9 cellular contexts compared by ENCODE assay signal in the genomic region with DNA sequence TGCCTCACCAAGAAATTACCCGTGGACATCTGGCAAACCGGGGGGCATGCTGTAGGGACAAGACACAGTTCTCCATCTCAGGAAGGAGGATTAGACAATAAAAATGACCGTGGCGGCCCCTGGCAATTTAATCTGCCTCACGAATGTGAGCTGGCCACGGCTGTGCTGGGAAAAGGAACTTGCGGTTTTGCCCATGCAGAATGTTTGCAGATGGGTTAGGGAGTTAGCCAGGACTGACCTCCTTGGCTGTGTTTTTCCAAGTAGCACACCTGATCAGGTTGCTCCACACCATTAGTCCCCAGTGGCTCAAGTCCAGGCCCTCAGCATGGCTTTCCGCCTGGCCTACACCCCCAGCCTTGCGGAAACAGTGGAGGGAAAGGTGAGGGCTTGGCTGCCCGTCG. TPM values are rescaled to one million over a fixed set of nuclear protein-coding genes. Genes with fewer than 3 reads are reported as not detected.
DNase-seq lines count a peak whose midpoint lies in the region; ATAC-seq and TF ChIP-seq lines count a peak whose summit lies in the region.
"Had no signal": no experiment of that assay in that cellular context is flagged by ENCODE, and none has a peak within 500 bp of the region (broad histone marks: within the 10 kb centered on the region; RNA-seq: fewer than 3 reads in every experiment).

No MANE protein-coding gene starts in this region.

- peaks cover under 1% of the 10 kb centered on the region for H3K79me1 ChIP-seq in mesenchymal stem cell (replicated peaks; ENCODE audit: low read length, poor library complexity, severe bottlenecking)

- H2AFZ ChIP-seq in mesenchymal stem cell (ENCODE audit: low read depth, low read length): no peak overlapping the region

- 11 to 23% methylated on average over 11 of the region's 11 CpGs for WGBS in body of pancreas, 2 donors
- WGBS in mesenchymal stem cell: 67% methylated on average over 11 of the region's 11 CpGs

- no peak for TF ChIP-seq CTCF in left ventricle myocardium inferior (IDR thresholded peaks at IDR 0.05; ENCODE audit: borderline replicate concordance)
- TF ChIP-seq CTCF in body of pancreas (IDR thresholded peaks at IDR 0.05): no peak

- DNase-seq in left ventricle myocardium inferior: no peak
- DNase-seq in Right ventricle myocardium inferior (ENCODE audit: missing footprints): no peak
- DNase-seq in body of pancreas: peak; percentile 79 to 93 (median 90)
- DNase-seq in mesenchymal stem cell: no peak
- no peak for DNase-seq in COLO829 (ENCODE audit: low spot score)
- DNase-seq in T-helper 1 cell: no peak
- DNase-seq in NCI-H1105 (lab: John Stamatoyannopoulos, UW): no peak
- DNase-seq in foreskin melanocyte: no peak
- DNase-seq: activated gamma-delta T cell treated with Interleukin-2 at 50 U/mL for 16 hours had no signal

- peak in 1 of 3 donors; percentile 34 for TF ChIP-seq POLR2A in body of pancreas (IDR thresholded peaks at IDR 0.05)

- no peaks in the 10 kb centered on the region for H3K27me3 ChIP-seq in left ventricle myocardium inferior (ENCODE audit: low read depth)
- no peaks in the 10 kb centered on the region for H3K27me3 ChIP-seq in body of pancreas
- no peaks in the 10 kb centered on the region for H3K27me3 ChIP-seq in mesenchymal stem cell (ENCODE audit: control insufficient read depth in 1 of 2, insufficient read depth in 1 of 2, low read length in 2 of 2)

- H3K27ac ChIP-seq in left ventricle myocardium inferior (replicated peaks) (peak overlapping the region; percentile 99), body of pancreas (peak overlapping the region; percentile 84 to 94 (median 88)), mesenchymal stem cell (ENCODE audit: low read length, poor library complexity, severe bottlenecking) (peak overlapping the region; percentile 91)

- H4K91ac ChIP-seq in mesenchymal stem cell (ENCODE audit: low read length): peak overlapping the region; percentile 94

- H3K4me3 ChIP-seq in left ventricle myocardium inferior (no peak overlapping the region), body of pancreas (no peak overlapping the region), mesenchymal stem cell (ENCODE audit: insufficient read depth in 1 of 2, low read depth in 1 of 2, low read length in 2 of 2) (no peak overlapping the region)

- peak overlapping the region; percentile 94 for H4K8ac ChIP-seq in mesenchymal stem cell (ENCODE audit: low read length)

- H2AK5ac ChIP-seq in mesenchymal stem cell (ENCODE audit: low read length, severe bottlenecking): peak overlapping the region; percentile 90

- peak overlapping the region; percentile 67 for H2BK15ac ChIP-seq in mesenchymal stem cell (ENCODE audit: low read depth, poor library complexity, severe bottlenecking)

- ATAC-seq in Right ventricle myocardium inferior (no peak), body of pancreas (peak; percentile 41)

- H3K9me3 ChIP-seq in left ventricle myocardium inferior (replicated peaks) (no peaks in the 10 kb centered on the region), body of pancreas (no peaks in the 10 kb centered on the region), mesenchymal stem cell (ENCODE audit: control insufficient read depth, low read length) (no peaks in the 10 kb centered on the region)

- H3K4me1 ChIP-seq in left ventricle myocardium inferior (peaks cover 100% of the 10 kb centered on the region), body of pancreas (peaks cover 78% of the 10 kb centered on the region), mesenchymal stem cell (ENCODE audit: control insufficient read depth, insufficient read depth, low read depth, low read length) (peaks cover 56% of the 10 kb centered on the region)

- H3K36me3 ChIP-seq in left ventricle myocardium inferior: peaks cover 26% of the 10 kb centered on the region
- no peaks in the 10 kb centered on the region for H3K36me3 ChIP-seq in body of pancreas (replicated peaks in 1 of 2; ENCODE audit: insufficient read depth in 1 of 2, low read depth in 2 of 2)
- peaks cover 0 to 19% of the 10 kb centered on the region in 2 experiments for H3K36me3 ChIP-seq in mesenchymal stem cell (ENCODE audit: control insufficient read depth in 1 of 2, insufficient read depth in 2 of 2, low read depth in 1 of 2, low read length in 2 of 2)

- peak overlapping the region; percentile 1 to 93 for H2BK12ac ChIP-seq in mesenchymal stem cell (ENCODE audit: low read length in 2 of 2)

- H3K9ac ChIP-seq in mesenchymal stem cell (ENCODE audit: low read length): no peak overlapping the region

- peak overlapping the region; percentile 34 to 94 for H3K18ac ChIP-seq in mesenchymal stem cell (ENCODE audit: low read depth in 1 of 2, low read length in 2 of 2)

- H2BK120ac ChIP-seq in mesenchymal stem cell (ENCODE audit: low read depth, low read length): peak overlapping the region; percentile 67

- H3K23ac ChIP-seq in mesenchymal stem cell (ENCODE audit: low read length in 2 of 2): no peak overlapping the region

- intact Hi-C loops in left ventricle myocardium inferior (cut with micrococcal nuclease) (no loop called here), Right ventricle myocardium inferior (cut with DNase I) (no loop called here), body of pancreas (cut with DNase I) (no loop called here)

- no peak overlapping the region for H3K4me2 ChIP-seq in mesenchymal stem cell (ENCODE audit: low read length, poor library complexity, severe bottlenecking)

- H2BK5ac ChIP-seq in mesenchymal stem cell (ENCODE audit: low read depth, low read length, poor library complexity, severe bottlenecking): peak overlapping the region; percentile 38

- peak overlapping the region; percentile 5 to 86 for H3K4ac ChIP-seq in mesenchymal stem cell (ENCODE audit: low read depth in 1 of 2, low read length in 2 of 2)

- H3K14ac ChIP-seq in mesenchymal stem cell (ENCODE audit: low read length in 2 of 2): peak overlapping the region in 1 of 2 experiments; percentile 2

RNA-seq across cellular contexts. Expression of a gene that starts 20.8 kb away (rescaled TPM):
- total RNA-seq in left ventricle myocardium inferior: 153 TPM
- total RNA-seq in Right ventricle myocardium inferior: 120 TPM
- total RNA-seq in body of pancreas: 10 to 100 TPM; 45.1 to 78.4 TPM
- polyA plus RNA-seq in mesenchymal stem cell (2013, experiment 1 of 2): 57.5 TPM
- 58.5 TPM for polyA plus RNA-seq in mesenchymal stem cell (2013, experiment 2 of 2)

RNA-seq across cellular contexts. Expression of a gene that starts 56.5 kb away (rescaled TPM):
- total RNA-seq in left ventricle myocardium inferior: 17.9 TPM
- 18.1 TPM for total RNA-seq in Right ventricle myocardium inferior
- 10 to 100 TPM in 1 of 2 donors, 1 to 10 TPM in 1; 6.9 to 15.3 TPM for total RNA-seq in body of pancreas
- 15.4 TPM for polyA plus RNA-seq in mesenchymal stem cell (2013, experiment 1 of 2)
- polyA plus RNA-seq in mesenchymal stem cell (2013, experiment 2 of 2): 14.6 TPM

RNA-seq across cellular contexts. Expression of a gene that starts 56.7 kb away (rescaled TPM):
- total RNA-seq in left ventricle myocardium inferior: 34.7 TPM
- 38.5 TPM for total RNA-seq in Right ventricle myocardium inferior
- 10 to 100 TPM; 52.7 TPM for total RNA-seq in body of pancreas
- 34.2 TPM for polyA plus RNA-seq in mesenchymal stem cell (2013, experiment 1 of 2)
- 36.4 TPM for polyA plus RNA-seq in mesenchymal stem cell (2013, experiment 2 of 2)

Comparison
In these comparisons a context has a peak if more than half of its experiments do, and no peak if none do; other contexts are left out.
1. DNase-seq: peak in body of pancreas (4 of 4); none in left ventricle myocardium inferior (single experiment), Right ventricle myocardium inferior (single experiment), mesenchymal stem cell (single experiment), COLO829 (single experiment), T-helper 1 cell (0 of 5), NCI-H1105 (single experiment) and foreskin melanocyte (single experiment).
2. Peak in every context shown above with its lines, with median percentiles within 50 percentile points of each other: H3K27ac ChIP-seq.